ENCODE assay signal across 18 cellular contexts in genomic region chr4:3703677-3704521, GRCh38.
DNase-seq lines count a peak whose midpoint lies in the region; ATAC-seq and TF ChIP-seq lines count a peak whose summit lies in the region.
"Had no signal": no experiment of that assay in that cellular context is flagged by ENCODE, and none has a peak within 500 bp of the region (broad histone marks: within the 10 kb centered on the region; RNA-seq: fewer than 3 reads in every experiment).

No MANE protein-coding gene starts in this region.

- no peak overlapping the region for H3K4me3 ChIP-seq in neuronal stem cell (ENCODE audit: low read length in 2 of 2)
- H3K4me3 ChIP-seq: uterus had no signal

- no peak overlapping the region for H3K4ac ChIP-seq in neuronal stem cell (ENCODE audit: low read length)

- peaks cover 1% of the 10 kb centered on the region for H3K79me1 ChIP-seq in neuronal stem cell (ENCODE audit: low read depth, low read length)

- no peak overlapping the region for H4K91ac ChIP-seq in neuronal stem cell (ENCODE audit: low read depth, low read length, poor library complexity)

- peaks cover 17% of the 10 kb centered on the region for H3K4me1 Mint-ChIP-seq in CD14-positive monocyte
- H3K4me1 Mint-ChIP-seq: activated CD4-positive, alpha-beta T cell treated with anti-CD3 and anti-CD28 coated beads, Interleukin-2, amount 10 ng/mL, durations not matched to agents 24 days and 14 days; central memory CD8-positive, alpha-beta T cell had no signal

- H3K18ac ChIP-seq in neuronal stem cell (ENCODE audit: low read length): peak overlapping the region; percentile 86

- no peak for TF ChIP-seq CTCF in CD14-positive monocyte (IDR thresholded peaks at IDR 0.05)

- H3K27me3 Mint-ChIP-seq in CD14-positive monocyte (ENCODE audit: low read depth in 3 of 3): peaks cover 4 to 37% (median 18%) of the 10 kb centered on the region in 3 donors

- peak overlapping the region; percentile 87 for H2BK12ac ChIP-seq in neuronal stem cell (ENCODE audit: low read length)

- H4K8ac ChIP-seq in neuronal stem cell (ENCODE audit: low read depth, low read length): no peak overlapping the region

- WGBS in neuronal stem cell (ENCODE audit: extremely low coverage in 2 of 2, insufficient read length in 2 of 2, insufficient replicate concordance in 1 of 2), 2 donors: no CpG with 5 or more reads among the region's 29 CpGs

- no peak overlapping the region for H3K27ac ChIP-seq in neuronal stem cell (replicated peaks; ENCODE audit: low read length)
- H3K27ac ChIP-seq: neutrophil, uterus had no signal

- H3K9me3 ChIP-seq in neuronal stem cell (replicated peaks in 1 of 2; ENCODE audit: control insufficient read depth in 2 of 2, insufficient read depth in 1 of 2, low read depth in 1 of 2, low read length in 2 of 2): no peaks in the 10 kb centered on the region
- H3K9me3 ChIP-seq: neutrophil, uterus had no signal

- H2BK120ac ChIP-seq in neuronal stem cell (ENCODE audit: low read depth, low read length): peak overlapping the region; percentile 39

- H3K4me3 Mint-ChIP-seq in CD14-positive monocyte: no peak overlapping the region
- H3K4me3 Mint-ChIP-seq: activated CD4-positive, alpha-beta T cell treated with anti-CD3 and anti-CD28 coated beads, Interleukin-2, amount 10 ng/mL, durations not matched to agents 24 days and 14 days; central memory CD8-positive, alpha-beta T cell; HFFc6 had no signal

- no peak for ATAC-seq in HG02852 (IDR thresholded peaks at IDR 0.05; ENCODE audit: unreplicated experiment)
- ATAC-seq in GM18861 (IDR thresholded peaks at IDR 0.05; ENCODE audit: unreplicated experiment): no peak

- H3K36me3 Mint-ChIP-seq in CD14-positive monocyte: no peaks in the 10 kb centered on the region

- no peak for TF ChIP-seq RAD21 in Ishikawa (IDR thresholded peaks at IDR 0.05; ENCODE audit: low read depth)

- peaks cover 0 to 20% (median 0%) of the 10 kb centered on the region in 3 experiments for H3K27me3 ChIP-seq in neuronal stem cell (ENCODE audit: control insufficient read depth in 3 of 3, insufficient read depth in 3 of 3, low read depth in 1 of 3, low read length in 3 of 3)
- H3K27me3 ChIP-seq: uterus had no signal

- H3K27ac Mint-ChIP-seq in CD14-positive monocyte: no peak overlapping the region
- H3K27ac Mint-ChIP-seq: activated CD4-positive, alpha-beta T cell treated with anti-CD3 and anti-CD28 coated beads, Interleukin-2, amount 10 ng/mL, durations not matched to agents 24 days and 14 days; HFFc6 had no signal

- no peaks in the 10 kb centered on the region for H3K36me3 ChIP-seq in neuronal stem cell (replicated peaks in 1 of 2; ENCODE audit: control insufficient read depth in 2 of 2, insufficient read depth in 2 of 2, low read length in 2 of 2)
- H3K36me3 ChIP-seq: neutrophil, uterus had no signal

- intact Hi-C loops in CD14-positive monocyte (cut with micrococcal nuclease): no loop called here
- intact Hi-C loops in head of caudate nucleus (cut with DNase I): no loop called here

- no peak overlapping the region for H3K9ac ChIP-seq in neuronal stem cell (ENCODE audit: low read depth, low read length, poor library complexity)

- peak overlapping the region; percentile 56 for H2BK15ac ChIP-seq in neuronal stem cell (ENCODE audit: low read length)

- no peaks in the 10 kb centered on the region for H3K9me3 Mint-ChIP-seq in CD14-positive monocyte
- H3K9me3 Mint-ChIP-seq: activated CD4-positive, alpha-beta T cell treated with anti-CD3 and anti-CD28 coated beads, Interleukin-2, amount 10 ng/mL, durations not matched to agents 24 days and 14 days; central memory CD8-positive, alpha-beta T cell; HFFc6 had no signal

- DNase-seq in CD14-positive monocyte (ENCODE audit: low spot score): peak; percentile 16
- peak in 26 of 42 donors; percentile 24 to 78 (median 48) for DNase-seq in head of caudate nucleus
- no peak for DNase-seq in neuronal stem cell (ENCODE audit: low spot score)
- no peak for DNase-seq in HT-29 (ENCODE audit: low spot score)
- DNase-seq in NAMALWA (ENCODE audit: low spot score): no peak
- DNase-seq: activated CD4-positive, alpha-beta T cell treated with anti-CD3 and anti-CD28 coated beads, Interleukin-2, amount 10 ng/mL, durations not matched to agents 24 days and 14 days; activated gamma-delta T cell treated with Interleukin-2 at 50 U/mL for 16 hours; effector CD4-positive, alpha-beta T cell; HFFc6; Karpas-422; NCI-H1105; RPMI8226; uterus had no signal

- peak overlapping the region; percentile 30 for H2BK5ac ChIP-seq in neuronal stem cell (ENCODE audit: low read length)

- H3K14ac ChIP-seq in neuronal stem cell (ENCODE audit: low read length): no peak overlapping the region

- H3K4me1 ChIP-seq in neuronal stem cell (ENCODE audit: control insufficient read depth in 2 of 2, insufficient read depth in 1 of 2, low read depth in 1 of 2, low read length in 2 of 2): peaks cover 12 to 41% of the 10 kb centered on the region in 2 donors

- H3K4me2 ChIP-seq in neuronal stem cell (ENCODE audit: insufficient read depth, low read length, poor library complexity, severe bottlenecking): no peak overlapping the region

- H2AK5ac ChIP-seq in neuronal stem cell (ENCODE audit: low read depth, low read length): peak overlapping the region; percentile 95

- no peak overlapping the region for H3K23ac ChIP-seq in neuronal stem cell (ENCODE audit: low read depth, low read length, poor library complexity)

- H2AFZ ChIP-seq in neuronal stem cell (ENCODE audit: low read length): peak overlapping the region; percentile 48

- peak; percentile 89 for TF ChIP-seq EP300 in Ishikawa (IDR thresholded peaks at IDR 0.05; ENCODE audit: borderline replicate concordance)

TF ChIP-seq in Ishikawa, 13 proteins besides CTCF, POLR2A, EP300 and RAD21:
- TF ChIP-seq FOXM1 (IDR thresholded peaks at IDR 0.05; ENCODE audit: borderline replicate concordance, low read depth) (peak; percentile 75; the same call in 1 of the 2 replicates), EGR1 (IDR thresholded peaks at IDR 0.05) (peak; percentile 53; the same call in 1 of the 2 replicates), NFIC (IDR thresholded peaks at IDR 0.05) (peak; percentile 51), TCF12 (IDR thresholded peaks at IDR 0.05; ENCODE audit: low read depth) (peak; percentile 88), USF1 (IDR thresholded peaks at IDR 0.05) (no peak; the same call in 1 of the 2 replicates), MAX (IDR thresholded peaks at IDR 0.05) (peak; percentile 56; the same call in 1 of the 2 replicates), TAF1 (IDR thresholded peaks at IDR 0.05; ENCODE audit: low read depth) (no peak), ZBTB7A (IDR thresholded peaks at IDR 0.05; ENCODE audit: low read depth) (no peak), TEAD4 (IDR thresholded peaks at IDR 0.05) (peak; percentile 35; the same call in 1 of the 2 replicates)

Comparison
In these comparisons a context has a peak if more than half of its experiments do, and no peak if none do; other contexts are left out.
1. DNase-seq: peak in CD14-positive monocyte (single experiment) and head of caudate nucleus (26 of 42); none in neuronal stem cell (single experiment), HT-29 (single experiment) and NAMALWA (single experiment).